Comparison of ENCODE assay signal across 12 cellular contexts in genomic region chr2:46509804-46510203, GRCh38. TPM values are rescaled to one million over a fixed set of nuclear protein-coding genes. Genes with fewer than 3 reads are reported as not detected.
"Had no signal": no experiment of that assay in that cellular context is flagged by ENCODE, and none has a peak within 500 bp of the region (broad histone marks: within the 10 kb centered on the region; RNA-seq: fewer than 3 reads in every experiment).

No MANE protein-coding gene starts in this region.

- H2AFZ ChIP-seq: GM23248 had no signal

- DNase-seq: GM23248, GOT3, H7, HFFc6, KBM-7 had no signal

- H3K4me3 ChIP-seq: GM23248, HAP-1 had no signal

- FAIRE-seq: HepG2 had no signal

- H3K4me1 ChIP-seq: HAP-1 had no signal

- H3K4me3 Mint-ChIP-seq: HFFc6, IgD-negative memory B cell had no signal

- H3K9ac ChIP-seq: GM23248 had no signal

- H3K27ac ChIP-seq: GM23248, HL-60 had no signal

- H3K9me3 ChIP-seq: HAP-1 had no signal

- ATAC-seq: HCT116, HepG2 had no signal

- H3K27ac Mint-ChIP-seq: HFFc6, IgD-negative memory B cell had no signal

- H3K27me3 Mint-ChIP-seq: IgD-negative memory B cell had no signal

- H3K36me3 ChIP-seq: HAP-1 had no signal

RNA-seq across cellular contexts. Expression of gene TMEM247, which starts 30.4 kb away (rescaled TPM):
- total RNA-seq: GM23248, H4, H7, HepG2, HFFc6, HT1080 had no signal
- polyA plus RNA-seq: GM23248, HepG2, IgD-negative memory B cell had no signal
